ENCODE assay signal across 15 cellular contexts in genomic region chr15:50256188-50257041, GRCh38. TPM values are rescaled to one million over a fixed set of nuclear protein-coding genes. Genes with fewer than 3 reads are reported as not detected.
DNase-seq lines count a peak whose midpoint lies in the region; ATAC-seq lines count a peak whose summit lies in the region.
"Had no signal": no experiment of that assay in that cellular context is flagged by ENCODE, and none has a peak within 500 bp of the region (broad histone marks: within the 10 kb centered on the region; RNA-seq: fewer than 3 reads in every experiment).

No MANE protein-coding gene starts in this region.

- DNase-seq in DMS53 treated with DMSO at 0.1 percent for 48 hours (lab: John Stamatoyannopoulos, UW; ENCODE audit: unreplicated experiment) (peak; percentile 60), LHCN-M2 (ENCODE audit: low read depth) (peak; percentile 86), left lobe of liver (ENCODE audit: low spot score) (peak; percentile 19), NOMO-1 treated with dmso at 0.1 percent for 144 hours (lab: John Stamatoyannopoulos, UW; ENCODE audit: unreplicated experiment) (no peak), MV-4-11 (lab: John Stamatoyannopoulos, UW) (no peak), nucleus accumbens (lab: John Stamatoyannopoulos, UW) (no peak)
- DNase-seq in activated T-helper 2 cell treated with anti-CD3 and anti-CD28 coated beads, Interferon-gamma antibody, Interleukin-2, Interleukin-4, amounts not matched to agents 10 μg/mL and 5 μg/mL and 100 μg/mL, durations not matched to agents 14 hours and 24 hours and 36 hours (ENCODE audit: low spot score) = no peak
- DNase-seq in CD8-positive, alpha-beta memory T cell = no peak
- DNase-seq: DMS153, left ventricle myocardium superior, NCI-H446, T-helper 1 cell had no signal

- H3K36me3 Mint-ChIP-seq in activated T-helper 2 cell treated with anti-CD3 and anti-CD28 coated beads, Interferon-gamma antibody, Interleukin-2, Interleukin-4, amounts not matched to agents 10 μg/mL and 5 μg/mL and 100 μg/mL, durations not matched to agents 14 hours and 24 hours and 36 hours (ENCODE audit: low read depth) = peaks cover 11% of the 10 kb centered on the region
- no peaks in the 10 kb centered on the region for H3K36me3 Mint-ChIP-seq in CD8-positive, alpha-beta memory T cell

- POLR2A ChIA-PET in CD8-positive, alpha-beta memory T cell (lab: Charles Lee) = no interaction called here

- H3K27ac ChIP-seq in CD8-positive, alpha-beta memory T cell (ENCODE audit: low read depth, low read length) = no peak overlapping the region
- H3K27ac ChIP-seq: cardiac muscle cell, prostate gland had no signal

- no peaks in the 10 kb centered on the region for H3K9me3 ChIP-seq in CD8-positive, alpha-beta memory T cell (ENCODE audit: low read length)
- H3K9me3 ChIP-seq: prostate gland had no signal

- intact Hi-C loops in activated T-helper 2 cell treated with anti-CD3 and anti-CD28 coated beads, Interferon-gamma antibody, Interleukin-2, Interleukin-4, amounts not matched to agents 10 μg/mL and 5 μg/mL and 100 μg/mL, durations not matched to agents 14 hours and 24 hours and 36 hours (cut with micrococcal nuclease) = no loop called here

- H3K27ac Mint-ChIP-seq in activated T-helper 2 cell treated with anti-CD3 and anti-CD28 coated beads, Interferon-gamma antibody, Interleukin-2, Interleukin-4, amounts not matched to agents 10 μg/mL and 5 μg/mL and 100 μg/mL, durations not matched to agents 14 hours and 24 hours and 36 hours = peak overlapping the region; percentile 90
- H3K27ac Mint-ChIP-seq in CD8-positive, alpha-beta memory T cell = peak overlapping the region in 1 of 8 donors; percentile 60

- peaks cover 10% of the 10 kb centered on the region for H3K4me1 ChIP-seq in CD8-positive, alpha-beta memory T cell (ENCODE audit: insufficient read depth, low read length)
- H3K4me1 ChIP-seq: prostate gland had no signal

- H3K4me3 Mint-ChIP-seq in activated T-helper 2 cell treated with anti-CD3 and anti-CD28 coated beads, Interferon-gamma antibody, Interleukin-2, Interleukin-4, amounts not matched to agents 10 μg/mL and 5 μg/mL and 100 μg/mL, durations not matched to agents 14 hours and 24 hours and 36 hours (ENCODE audit: low read depth) = no peak overlapping the region
- no peak overlapping the region for H3K4me3 Mint-ChIP-seq in CD8-positive, alpha-beta memory T cell

- H3K4me1 Mint-ChIP-seq in activated T-helper 2 cell treated with anti-CD3 and anti-CD28 coated beads, Interferon-gamma antibody, Interleukin-2, Interleukin-4, amounts not matched to agents 10 μg/mL and 5 μg/mL and 100 μg/mL, durations not matched to agents 14 hours and 24 hours and 36 hours (ENCODE audit: low read depth) = peaks cover 69% of the 10 kb centered on the region
- peaks cover 20 to 24% (median 22%) of the 10 kb centered on the region in 3 donors for H3K4me1 Mint-ChIP-seq in CD8-positive, alpha-beta memory T cell

- H3K27me3 ChIP-seq in CD8-positive, alpha-beta memory T cell (ENCODE audit: insufficient read depth, low read length, poor library complexity, severe bottlenecking) = no peaks in the 10 kb centered on the region

- no peaks in the 10 kb centered on the region for H3K9me3 Mint-ChIP-seq in activated T-helper 2 cell treated with anti-CD3 and anti-CD28 coated beads, Interferon-gamma antibody, Interleukin-2, Interleukin-4, amounts not matched to agents 10 μg/mL and 5 μg/mL and 100 μg/mL, durations not matched to agents 14 hours and 24 hours and 36 hours
- H3K9me3 Mint-ChIP-seq in CD8-positive, alpha-beta memory T cell = no peaks in the 10 kb centered on the region

- CTCF ChIA-PET in CD8-positive, alpha-beta memory T cell (lab: Charles Lee) = interaction anchor here (0.9 kb wide), 1 partner anchor 12 kb away, joined by 3 read pairs; no protein-coding TSS in a partner anchor

- no peak for ATAC-seq in left lobe of liver
- ATAC-seq: left ventricle myocardium superior had no signal

- H3K4me3 ChIP-seq in CD8-positive, alpha-beta memory T cell (ENCODE audit: low read length) = no peak overlapping the region
- H3K4me3 ChIP-seq: cardiac muscle cell, prostate gland had no signal

- no peaks in the 10 kb centered on the region for H3K27me3 Mint-ChIP-seq in activated T-helper 2 cell treated with anti-CD3 and anti-CD28 coated beads, Interferon-gamma antibody, Interleukin-2, Interleukin-4, amounts not matched to agents 10 μg/mL and 5 μg/mL and 100 μg/mL, durations not matched to agents 14 hours and 24 hours and 36 hours (ENCODE audit: low read depth)
- H3K27me3 Mint-ChIP-seq in CD8-positive, alpha-beta memory T cell = no peaks in the 10 kb centered on the region

- H3K36me3 ChIP-seq in CD8-positive, alpha-beta memory T cell (ENCODE audit: insufficient read depth, low read length) = no peaks in the 10 kb centered on the region
- H3K36me3 ChIP-seq: cardiac muscle cell, prostate gland had no signal

RNA-seq across cellular contexts. Expression of gene HDC, which starts 9.1 kb away (rescaled TPM):
- total RNA-seq in LHCN-M2 (2014; rRNA removed) = not detected in 2 replicates
- polyA plus RNA-seq in LHCN-M2 (2012) = not detected
- 8.7 and 9.3 TPM in 2 replicates for total RNA-seq in activated T-helper 2 cell treated with anti-CD3 and anti-CD28 coated beads, Interferon-gamma antibody, Interleukin-2, Interleukin-4, amounts not matched to agents 10 μg/mL and 5 μg/mL and 100 μg/mL, durations not matched to agents 14 hours and 24 hours and 36 hours
- 0.23 TPM for total RNA-seq in left lobe of liver
- total RNA-seq in CD8-positive, alpha-beta memory T cell = under 1 TPM in 1 of 2 experiments, not detected in 1; 0.15 TPM
- not detected for polyA plus RNA-seq in CD8-positive, alpha-beta memory T cell
- total RNA-seq: cardiac muscle cell, temporal lobe had no signal
- polyA plus RNA-seq: cardiac muscle cell had no signal

Comparison
In these comparisons a context has a peak if more than half of its experiments do, and no peak if none do; other contexts are left out.
1. DNase-seq: peak in DMS53 treated with DMSO at 0.1 percent for 48 hours (single experiment), LHCN-M2 (single experiment) and left lobe of liver (single experiment); none in activated T-helper 2 cell treated with anti-CD3 and anti-CD28 coated beads, Interferon-gamma antibody, Interleukin-2, Interleukin-4, amounts not matched to agents 10 μg/mL and 5 μg/mL and 100 μg/mL, durations not matched to agents 14 hours and 24 hours and 36 hours (single experiment), NOMO-1 treated with dmso at 0.1 percent for 144 hours (single experiment), MV-4-11 (single experiment), CD8-positive, alpha-beta memory T cell (0 of 5) and nucleus accumbens (0 of 56).